ENCODE assay signal across 8 cellular contexts in the genomic region with DNA sequence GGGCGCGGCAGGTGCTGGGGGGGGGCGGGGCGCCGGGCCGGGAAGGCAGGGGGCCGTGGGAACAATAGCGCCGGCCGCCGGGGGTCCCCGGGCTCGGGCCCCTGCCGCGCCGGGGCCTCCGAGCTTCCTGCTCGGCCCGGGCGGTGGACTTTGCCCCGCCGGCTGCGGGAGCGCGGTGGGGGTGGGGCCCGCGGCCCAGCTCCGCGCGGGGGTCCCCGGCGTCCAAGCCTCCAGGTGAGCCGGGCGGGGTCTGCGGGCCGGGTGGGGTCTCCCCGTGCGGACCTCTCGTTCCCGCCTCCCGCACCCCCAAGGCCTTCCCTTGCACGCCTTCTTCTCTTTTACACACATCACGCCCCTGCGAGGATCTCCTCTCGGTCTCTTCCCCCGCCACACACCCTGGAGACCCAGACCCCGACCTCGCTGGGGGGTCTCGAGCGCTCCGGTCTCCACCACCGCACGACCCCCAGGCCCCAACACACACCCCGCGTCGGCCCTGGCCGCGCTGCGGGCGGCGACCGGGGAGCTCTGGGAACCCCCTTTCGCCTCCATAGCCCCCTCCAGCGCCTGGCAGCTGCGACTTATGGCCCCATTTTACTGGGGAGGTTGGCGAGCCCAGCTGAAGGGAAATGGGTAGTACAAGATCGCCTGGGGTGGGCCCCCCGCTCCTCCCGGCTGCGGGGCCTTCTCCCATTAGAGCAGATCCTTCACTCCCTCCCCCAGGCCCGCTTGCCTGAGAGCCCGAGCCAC. TPM values are rescaled to one million over a fixed set of nuclear protein-coding genes. Genes with fewer than 3 reads are reported as not detected.
A peak's percentile ranks its signal among the peaks of the same experiment; 100 is the strongest.
DNase-seq lines count a peak whose midpoint lies in the region; ATAC-seq and TF ChIP-seq lines count a peak whose summit lies in the region.

No MANE protein-coding gene starts in this region.

- ATAC-seq in HG02981 (IDR thresholded peaks at IDR 0.05; ENCODE audit: unreplicated experiment): no peak

- H3K27me3 ChIP-seq in mucosa of rectum (ENCODE audit: control insufficient read depth in 2 of 2, insufficient read depth in 2 of 2, low read length in 2 of 2): peaks cover 0 to 5% of the 10 kb centered on the region in 2 donors

- H3K27ac Mint-ChIP-seq in MCF 10A (ENCODE audit: low read depth, unreplicated experiment): peak overlapping the region; percentile 49

- H3K4me1 Mint-ChIP-seq in MCF 10A (ENCODE audit: insufficient read depth, unreplicated experiment): peaks cover 5% of the 10 kb centered on the region

- H3K4me3 ChIP-seq in HEK293 (ENCODE audit: low read depth, low read length) (peak overlapping the region; percentile 70), mucosa of rectum (ENCODE audit: low read length in 2 of 2) (peak overlapping the region; percentile 66 to 72)

- intact Hi-C loops in MCF 10A (cut with micrococcal nuclease): no loop called here

- BruUV-seq in MCF 10A (replicated peaks; lab: Mats Ljungman, UMichigan): no TSS peak

- H3K36me3 Mint-ChIP-seq in MCF 10A (ENCODE audit: insufficient read depth, unreplicated experiment): no peaks in the 10 kb centered on the region

- peaks cover 0 to 3% of the 10 kb centered on the region in 2 experiments; a peak in 2 of 3 replicates for H3K36me3 ChIP-seq in HEK293 (ENCODE audit: control insufficient read depth in 2 of 2, insufficient read depth in 1 of 2, low read length in 2 of 2)
- H3K36me3 ChIP-seq in mucosa of rectum (ENCODE audit: control insufficient read depth in 2 of 2, insufficient read depth in 2 of 2, low read length in 2 of 2): peaks cover 0 to 2% of the 10 kb centered on the region in 2 donors

- peak overlapping the region in 1 of 2 donors; percentile 65 for H3K9ac ChIP-seq in mucosa of rectum (ENCODE audit: low read depth in 1 of 2, low read length in 2 of 2)

- H3K4me1 ChIP-seq in HEK293 (ENCODE audit: control insufficient read depth, insufficient read depth, low read length) (peaks cover 8% of the 10 kb centered on the region), mucosa of rectum (ENCODE audit: control insufficient read depth in 2 of 2, insufficient read depth in 2 of 2, low read length in 2 of 2) (peaks cover 5% of the 10 kb centered on the region in 2 donors)

- H3K4me3 Mint-ChIP-seq in MCF 10A (ENCODE audit: unreplicated experiment): peak overlapping the region; percentile 71

- POLR2A ChIA-PET in HEK293 (lab: Yijun Ruan, JAX) (interaction anchor here (0.6 to 2.1 kb wide), 4 partner anchors 9 to 33 kb away, joined by 3 to 13 read pairs (median 7); partner anchors contain the start of genes PET100 and XAB2), MCF 10A (lab: Yijun Ruan, JAX) (interaction anchor here (1.2 to 2.8 kb wide), 6 partner anchors 11 to 32 kb away, joined by 4 to 18 read pairs (median 8); partner anchors contain the start of genes PET100 and XAB2)

- CTCF ChIA-PET in HEK293 (lab: Yijun Ruan, JAX): interaction anchor here (1.0 to 6.5 kb wide), 3 partner anchors 9 to 56 kb away, joined by 3 to 29 read pairs (median 6); no protein-coding TSS in a partner anchor
- CTCF ChIA-PET in MCF 10A (lab: Yijun Ruan, JAX): interaction anchor here (0.6 to 4.1 kb wide), 5 partner anchors 24 to 1518 kb away, joined by 3 to 35 read pairs (median 3); partner anchors contain the start of gene TRAPPC5

- H3K27ac ChIP-seq in C4-2B (peak overlapping the region; percentile 66), HEK293 (ENCODE audit: extremely low read depth, low read depth, low read length) (no peak overlapping the region; the same call in 1 of the 2 replicates), mucosa of rectum (ENCODE audit: low read depth in 2 of 2, low read length in 2 of 2) (peak overlapping the region in 1 of 2 donors; percentile 32)

- no peaks in the 10 kb centered on the region for H3K9me3 ChIP-seq in HEK293 (ENCODE audit: control insufficient read depth, insufficient read depth, low read depth, low read length)
- H3K9me3 ChIP-seq in mucosa of rectum (ENCODE audit: control insufficient read depth in 2 of 2, low read length in 2 of 2): no peaks in the 10 kb centered on the region

- DNase-seq in MCF 10A (ENCODE audit: unreplicated experiment) (no peak), SK-N-DZ (ENCODE audit: low spot score) (no peak), NCI-H1092 (lab: John Stamatoyannopoulos, UW) (no peak), SHP77 (lab: John Stamatoyannopoulos, UW) (no peak)

- no peaks in the 10 kb centered on the region for H3K27me3 Mint-ChIP-seq in MCF 10A (ENCODE audit: insufficient read depth, unreplicated experiment)

- no peaks in the 10 kb centered on the region for H3K9me3 Mint-ChIP-seq in MCF 10A (ENCODE audit: unreplicated experiment)

- TF ChIP-seq CTCF in C4-2B (conservative IDR thresholded peaks at IDR 0.05) (no peak), HEK293 (tag by site-specific recombination; IDR thresholded peaks at IDR 0.05) (no peak), MCF 10A (IDR thresholded peaks at IDR 0.05; ENCODE audit: unreplicated experiment) (no peak)

TF ChIP-seq in HEK293, 187 proteins besides CTCF, POLR2A, EP300 and RAD21:
- TF ChIP-seq, protein P1, sequence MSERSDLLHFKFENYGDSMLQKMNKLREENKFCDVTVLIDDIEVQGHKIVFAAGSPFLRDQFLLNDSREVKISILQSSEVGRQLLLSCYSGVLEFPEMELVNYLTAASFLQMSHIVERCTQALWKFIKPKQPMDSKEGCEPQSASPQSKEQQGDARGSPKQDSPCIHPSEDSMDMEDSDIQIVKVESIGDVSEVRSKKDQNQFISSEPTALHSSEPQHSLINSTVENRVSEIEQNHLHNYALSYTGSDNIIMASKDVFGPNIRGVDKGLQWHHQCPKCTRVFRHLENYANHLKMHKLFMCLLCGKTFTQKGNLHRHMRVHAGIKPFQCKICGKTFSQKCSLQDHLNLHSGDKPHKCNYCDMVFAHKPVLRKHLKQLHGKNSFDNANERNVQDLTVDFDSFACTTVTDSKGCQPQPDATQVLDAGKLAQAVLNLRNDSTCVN (tag by site-specific recombination; optimal IDR thresholded peaks at IDR 0.05): peak; percentile 48
- TF ChIP-seq ZFHX2 (tag by site-specific recombination; conservative IDR thresholded peaks at IDR 0.05) (0 out of 2 replicates have a peak, but pooled peaks have one; percentile 2), ZEB2 (tag by site-specific recombination; IDR thresholded peaks at IDR 0.05) (0 out of 2 replicates have a peak, but pooled peaks have one; percentile 31), ZNF335 (tag by site-specific recombination; conservative IDR thresholded peaks at IDR 0.05) (peak; percentile 78), GLIS2 (tag by site-specific recombination; IDR thresholded peaks at IDR 0.05) (peak; percentile 78), ZNF571 (tag by site-specific recombination; IDR thresholded peaks at IDR 0.05) (no peak), ZNF670 (tag by site-specific recombination; IDR thresholded peaks at IDR 0.05; ENCODE audit: low read depth) (no peak), GLIS1 (tag by site-specific recombination; IDR thresholded peaks at IDR 0.05) (peak; percentile 82), ZFP69B (tag by site-specific recombination; IDR thresholded peaks at IDR 0.05) (peak; percentile 52; the same call in 1 of the 2 replicates), ZNF302 (tag by site-specific recombination; IDR thresholded peaks at IDR 0.05; ENCODE audit: low read depth) (no peak), ZIC2 (tag by site-specific recombination; IDR thresholded peaks at IDR 0.05) (peak; percentile 59)
- TF ChIP-seq, protein P2, sequence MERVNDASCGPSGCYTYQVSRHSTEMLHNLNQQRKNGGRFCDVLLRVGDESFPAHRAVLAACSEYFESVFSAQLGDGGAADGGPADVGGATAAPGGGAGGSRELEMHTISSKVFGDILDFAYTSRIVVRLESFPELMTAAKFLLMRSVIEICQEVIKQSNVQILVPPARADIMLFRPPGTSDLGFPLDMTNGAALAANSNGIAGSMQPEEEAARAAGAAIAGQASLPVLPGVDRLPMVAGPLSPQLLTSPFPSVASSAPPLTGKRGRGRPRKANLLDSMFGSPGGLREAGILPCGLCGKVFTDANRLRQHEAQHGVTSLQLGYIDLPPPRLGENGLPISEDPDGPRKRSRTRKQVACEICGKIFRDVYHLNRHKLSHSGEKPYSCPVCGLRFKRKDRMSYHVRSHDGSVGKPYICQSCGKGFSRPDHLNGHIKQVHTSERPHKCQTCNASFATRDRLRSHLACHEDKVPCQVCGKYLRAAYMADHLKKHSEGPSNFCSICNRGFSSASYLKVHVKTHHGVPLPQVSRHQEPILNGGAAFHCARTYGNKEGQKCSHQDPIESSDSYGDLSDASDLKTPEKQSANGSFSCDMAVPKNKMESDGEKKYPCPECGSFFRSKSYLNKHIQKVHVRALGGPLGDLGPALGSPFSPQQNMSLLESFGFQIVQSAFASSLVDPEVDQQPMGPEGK (tag by site-specific recombination; IDR thresholded peaks at IDR 0.05): peak; percentile 54; the same call in 1 of the 2 replicates
- TF ChIP-seq, protein P3, sequence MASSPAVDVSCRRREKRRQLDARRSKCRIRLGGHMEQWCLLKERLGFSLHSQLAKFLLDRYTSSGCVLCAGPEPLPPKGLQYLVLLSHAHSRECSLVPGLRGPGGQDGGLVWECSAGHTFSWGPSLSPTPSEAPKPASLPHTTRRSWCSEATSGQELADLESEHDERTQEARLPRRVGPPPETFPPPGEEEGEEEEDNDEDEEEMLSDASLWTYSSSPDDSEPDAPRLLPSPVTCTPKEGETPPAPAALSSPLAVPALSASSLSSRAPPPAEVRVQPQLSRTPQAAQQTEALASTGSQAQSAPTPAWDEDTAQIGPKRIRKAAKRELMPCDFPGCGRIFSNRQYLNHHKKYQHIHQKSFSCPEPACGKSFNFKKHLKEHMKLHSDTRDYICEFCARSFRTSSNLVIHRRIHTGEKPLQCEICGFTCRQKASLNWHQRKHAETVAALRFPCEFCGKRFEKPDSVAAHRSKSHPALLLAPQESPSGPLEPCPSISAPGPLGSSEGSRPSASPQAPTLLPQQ (tag by site-specific recombination; IDR thresholded peaks at IDR 0.05): peak; percentile 74

RNA-seq across cellular contexts. Expression of gene CAMSAP3, which starts 0.7 kb away (rescaled TPM):
- 6.7 and 9.1 TPM in 2 replicates for total RNA-seq in MCF 10A (2022)
- 2.9 and 5.4 TPM in 2 replicates for polyA plus RNA-seq in SK-N-DZ (2014; cell fraction: cytosol; rRNA removed)
- 8.3 and 10.1 TPM in 2 replicates for polyA plus RNA-seq in SK-N-DZ (2014; cell fraction: nucleus; rRNA removed)

RNA-seq across cellular contexts. Expression of gene XAB2, which starts 33.0 kb away (rescaled TPM):
- total RNA-seq in MCF 10A (2022): 28.7 and 29.4 TPM in 2 replicates
- 35.3 and 39.2 TPM in 2 replicates for polyA plus RNA-seq in SK-N-DZ (2014; cell fraction: cytosol; rRNA removed)
- polyA plus RNA-seq in SK-N-DZ (2014; cell fraction: nucleus; rRNA removed): 84.4 and 87.7 TPM in 2 replicates

RNA-seq across cellular contexts. Expression of gene PET100, which starts 33.2 kb away (rescaled TPM):
- 53.9 and 101 TPM in 2 replicates for total RNA-seq in MCF 10A (2022)
- polyA plus RNA-seq in SK-N-DZ (2014; cell fraction: cytosol; rRNA removed): 9.4 and 58.0 TPM in 2 replicates
- polyA plus RNA-seq in SK-N-DZ (2014; cell fraction: nucleus; rRNA removed): 9.5 and 56.6 TPM in 2 replicates

RNA-seq across cellular contexts. Expression of gene PCP2, which starts 37.2 kb away (rescaled TPM):
- not detected in 2 replicates for total RNA-seq in MCF 10A (2022)
- polyA plus RNA-seq in SK-N-DZ (2014; cell fraction: cytosol; rRNA removed): not detected in 2 replicates
- not detected in 2 replicates for polyA plus RNA-seq in SK-N-DZ (2014; cell fraction: nucleus; rRNA removed)

RNA-seq across cellular contexts. Expression of gene STXBP2, which starts 40.5 kb away (rescaled TPM):
- total RNA-seq in MCF 10A (2022): 94.4 and 102 TPM in 2 replicates
- 0.58 and 0.74 TPM in 2 replicates for polyA plus RNA-seq in SK-N-DZ (2014; cell fraction: cytosol; rRNA removed)
- polyA plus RNA-seq in SK-N-DZ (2014; cell fraction: nucleus; rRNA removed): 4.6 and 6.9 TPM in 2 replicates
